In the genomic region with DNA sequence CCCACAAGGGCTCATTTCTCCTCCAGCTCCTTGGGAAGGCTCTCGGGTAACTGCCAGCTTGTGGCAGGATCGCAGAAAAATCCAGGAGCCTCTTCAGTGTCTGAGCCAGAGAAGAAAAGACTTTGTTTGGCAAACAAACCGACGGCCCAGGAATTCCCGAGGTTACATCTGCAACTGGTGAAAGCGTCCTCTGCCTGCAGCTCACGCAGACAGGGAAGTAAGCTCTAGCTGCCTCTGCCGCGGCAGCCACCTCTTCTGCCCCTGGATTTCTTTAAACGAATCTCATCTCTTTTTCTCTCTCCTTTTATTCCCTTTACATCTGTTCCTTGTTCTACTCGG, we compare ENCODE assay signal across 1 cellular context.
TF ChIP-seq lines count a peak whose summit lies in the region.

No MANE protein-coding gene starts in this region.

TF ChIP-seq in SK-N-SH, 30 proteins besides CTCF, POLR2A, EP300 and RAD21 (continued from another document):
- TF ChIP-seq FOSL2 (IDR thresholded peaks at IDR 0.05; ENCODE audit: borderline replicate concordance, low read depth) = no peak
